ENCODE assay signal across 11 cellular contexts in genomic region chrX:136130931-136131843, GRCh38. TPM values are rescaled to one million over a fixed set of nuclear protein-coding genes. Genes with fewer than 3 reads are reported as not detected.
DNase-seq lines count a peak whose midpoint lies in the region; ATAC-seq and TF ChIP-seq lines count a peak whose summit lies in the region.
"Had no signal": no experiment of that assay in that cellular context is flagged by ENCODE, and none has a peak within 500 bp of the region (broad histone marks: within the 10 kb centered on the region; RNA-seq: fewer than 3 reads in every experiment).

No MANE protein-coding gene starts in this region.

- no peaks in the 10 kb centered on the region for H3K36me3 ChIP-seq in kidney epithelial cell (ENCODE audit: control insufficient read depth, insufficient read depth, low read length)
- H3K36me3 ChIP-seq: heart left ventricle, prostate gland had no signal

- no peak overlapping the region for H3K4me3 Mint-ChIP-seq in activated naive CD4-positive, alpha-beta T cell treated with anti-CD3 and anti-CD28 coated beads for 36 hours
- H3K4me3 Mint-ChIP-seq in T-helper 17 cell: no peak overlapping the region

- intact Hi-C loops in activated naive CD4-positive, alpha-beta T cell treated with anti-CD3 and anti-CD28 coated beads for 36 hours (cut with micrococcal nuclease): loop anchor here (1.0 kb wide), 1 partner anchor 14 kb away; no protein-coding TSS in a partner anchor

- H3K27me3 ChIP-seq in kidney epithelial cell (ENCODE audit: control insufficient read depth, insufficient read depth, low read length): no peaks in the 10 kb centered on the region
- H3K27me3 ChIP-seq: heart left ventricle had no signal

- H3K4me1 Mint-ChIP-seq in activated naive CD4-positive, alpha-beta T cell treated with anti-CD3 and anti-CD28 coated beads for 36 hours (ENCODE audit: low read depth): peaks cover 11% of the 10 kb centered on the region
- H3K4me1 Mint-ChIP-seq in T-helper 17 cell: no peaks in the 10 kb centered on the region

- no peak for TF ChIP-seq CTCF in kidney epithelial cell (IDR thresholded peaks at IDR 0.05; ENCODE audit: insufficient read depth, low read length, poor library complexity, severe bottlenecking)

- H3K9me3 Mint-ChIP-seq in activated naive CD4-positive, alpha-beta T cell treated with anti-CD3 and anti-CD28 coated beads for 36 hours: peaks cover 5% of the 10 kb centered on the region

- no peaks in the 10 kb centered on the region for H3K9me3 ChIP-seq in T-helper 17 cell (ENCODE audit: control insufficient read depth, low read length, poor library complexity, severe bottlenecking)
- H3K9me3 ChIP-seq: heart left ventricle, prostate gland had no signal

- H3K36me3 Mint-ChIP-seq in activated naive CD4-positive, alpha-beta T cell treated with anti-CD3 and anti-CD28 coated beads for 36 hours (ENCODE audit: low read depth): no peaks in the 10 kb centered on the region
- no peaks in the 10 kb centered on the region for H3K36me3 Mint-ChIP-seq in T-helper 17 cell (ENCODE audit: low read depth)

- in situ Hi-C loops in Caki2 (cut with HindIII; ENCODE audit: low pct_unique_long_range_greater_than_20kb, low sequenced_read_pairs): no loop called here

- CTCF ChIA-PET in activated naive CD4-positive, alpha-beta T cell treated with anti-CD3 and anti-CD28 coated beads for 36 hours (lab: Charles Lee): no interaction called here

- no peaks in the 10 kb centered on the region for H3K27me3 Mint-ChIP-seq in activated naive CD4-positive, alpha-beta T cell treated with anti-CD3 and anti-CD28 coated beads for 36 hours (ENCODE audit: low read depth)
- H3K27me3 Mint-ChIP-seq in T-helper 17 cell: no peaks in the 10 kb centered on the region

- peak overlapping the region; percentile 77 for H3K27ac Mint-ChIP-seq in activated naive CD4-positive, alpha-beta T cell treated with anti-CD3 and anti-CD28 coated beads for 36 hours
- H3K27ac Mint-ChIP-seq in T-helper 17 cell: no peak overlapping the region

- ATAC-seq in T-helper 17 cell (no peak), GM18870 (IDR thresholded peaks at IDR 0.05; ENCODE audit: unreplicated experiment) (no peak)

- H3K4me3 ChIP-seq in kidney epithelial cell (ENCODE audit: low read depth, low read length): no peak overlapping the region
- H3K4me3 ChIP-seq: heart left ventricle, prostate gland had no signal

- DNase-seq in Caki2 (ENCODE audit: low read depth): peak; percentile 87
- peak; percentile 91 for DNase-seq in LHCN-M2 (ENCODE audit: low read depth)
- peak; percentile 19 for DNase-seq in activated naive CD4-positive, alpha-beta T cell treated with anti-CD3 and anti-CD28 coated beads for 36 hours
- peak; percentile 58 for DNase-seq in kidney epithelial cell (ENCODE audit: low read depth)
- no peak for DNase-seq in UCSD-AML1 (lab: John Stamatoyannopoulos, UW; ENCODE audit: unreplicated experiment)
- DNase-seq in T-helper 17 cell: no peak
- DNase-seq in retina: no peak
- DNase-seq: heart left ventricle, NCI-H345 had no signal

RNA-seq across cellular contexts. Expression of gene FHL1, which starts 16.1 kb away (rescaled TPM):
- total RNA-seq in Caki2 (2014; rRNA removed; shearing (Covaris generic); ENCODE audit: low replicate concordance): 72.9 and 95.8 TPM in 2 replicates
- 44.8 and 48.3 TPM in 2 replicates for total RNA-seq in LHCN-M2 (2014; rRNA removed)
- polyA plus RNA-seq in LHCN-M2 (2012): 106 TPM
- total RNA-seq in activated naive CD4-positive, alpha-beta T cell treated with anti-CD3 and anti-CD28 coated beads for 36 hours: 10 to 100 TPM; 17.7 to 20.5 TPM
- 37.3 and 42.0 TPM in 2 replicates for total RNA-seq in kidney epithelial cell
- 10 to 100 TPM; 29.1 to 61.3 TPM for total RNA-seq in T-helper 17 cell

Comparison
In these comparisons a context has a peak if more than half of its experiments do, and no peak if none do; other contexts are left out.
1. DNase-seq: peak in Caki2 (single experiment), LHCN-M2 (single experiment), activated naive CD4-positive, alpha-beta T cell treated with anti-CD3 and anti-CD28 coated beads for 36 hours (single experiment) and kidney epithelial cell (single experiment); none in UCSD-AML1 (single experiment), T-helper 17 cell (0 of 3) and retina (single experiment).